ENCODE assay signal across 15 cellular contexts in genomic region chrX:101393530-101394305, GRCh38. TPM values are rescaled to one million over a fixed set of nuclear protein-coding genes. Genes with fewer than 3 reads are reported as not detected.
DNase-seq lines count a peak whose midpoint lies in the region; ATAC-seq and TF ChIP-seq lines count a peak whose summit lies in the region.
"Had no signal": no experiment of that assay in that cellular context is flagged by ENCODE, and none has a peak within 500 bp of the region (broad histone marks: within the 10 kb centered on the region; RNA-seq: fewer than 3 reads in every experiment).

No MANE protein-coding gene starts in this region.

- peak overlapping the region; percentile 98 for H3K4me3 Mint-ChIP-seq in activated T-helper 1 cell treated with anti-CD3 and anti-CD28 coated beads, Interleukin-12 subunit alpha, Interleukin-12 subunit beta, Interleukin-2, Interleukin-4 antibody, amounts not matched to agents 30 ng/mL and 10 ng/mL and 1 ng/mL, durations not matched to agents 14 hours and 24 hours and 36 hours
- no peak overlapping the region for H3K4me3 Mint-ChIP-seq in natural killer cell
- H3K4me3 Mint-ChIP-seq: dendritic cell treated with granulocyte-macrophage colony-stimulating factor and Interleukin-4, amounts not matched to agents 40 ng/mL and 50 ng/mL, for 4 days had no signal

- H3K4me3 ChIP-seq in DND-41 (ENCODE audit: low read depth in 1 of 2, low read length in 2 of 2): no peak overlapping the region
- no peak overlapping the region for H3K4me3 ChIP-seq in HL-60 (replicated peaks; ENCODE audit: insufficient read depth, low read length)
- H3K4me3 ChIP-seq: left ventricle myocardium inferior, tibial nerve had no signal

- peaks cover 39% of the 10 kb centered on the region for H3K36me3 ChIP-seq in DND-41 (ENCODE audit: insufficient read depth, low read length)
- H3K36me3 ChIP-seq: left ventricle myocardium inferior, tibial nerve had no signal

- H2AFZ ChIP-seq in DND-41 (ENCODE audit: low read depth, low read length): no peak overlapping the region

- no peaks in the 10 kb centered on the region for H3K27me3 Mint-ChIP-seq in activated T-helper 1 cell treated with anti-CD3 and anti-CD28 coated beads, Interleukin-12 subunit alpha, Interleukin-12 subunit beta, Interleukin-2, Interleukin-4 antibody, amounts not matched to agents 30 ng/mL and 10 ng/mL and 1 ng/mL, durations not matched to agents 14 hours and 24 hours and 36 hours (ENCODE audit: insufficient read depth)
- no peaks in the 10 kb centered on the region for H3K27me3 Mint-ChIP-seq in natural killer cell (ENCODE audit: low read depth in 2 of 2)
- H3K27me3 Mint-ChIP-seq: dendritic cell treated with granulocyte-macrophage colony-stimulating factor and Interleukin-4, amounts not matched to agents 40 ng/mL and 50 ng/mL, for 4 days had no signal

- no peaks in the 10 kb centered on the region; the same call in 1 of the 2 replicates for H4K20me1 ChIP-seq in DND-41 (ENCODE audit: insufficient read depth, low read length)

- H3K4me1 Mint-ChIP-seq in activated T-helper 1 cell treated with anti-CD3 and anti-CD28 coated beads, Interleukin-12 subunit alpha, Interleukin-12 subunit beta, Interleukin-2, Interleukin-4 antibody, amounts not matched to agents 30 ng/mL and 10 ng/mL and 1 ng/mL, durations not matched to agents 14 hours and 24 hours and 36 hours (ENCODE audit: low read depth): peaks cover 8% of the 10 kb centered on the region
- peaks cover 8 to 14% of the 10 kb centered on the region in 2 donors for H3K4me1 Mint-ChIP-seq in natural killer cell

- DNase-seq in DND-41: no peak
- DNase-seq in HL-60 (ENCODE audit: low read depth in 1 of 2, low spot score in 1 of 2): no peak
- no peak for DNase-seq in activated T-helper 1 cell treated with anti-CD3 and anti-CD28 coated beads, Interleukin-12 subunit alpha, Interleukin-12 subunit beta, Interleukin-2, Interleukin-4 antibody, amounts not matched to agents 30 ng/mL and 10 ng/mL and 1 ng/mL, durations not matched to agents 14 hours and 24 hours and 36 hours (ENCODE audit: low spot score)
- no peak for DNase-seq in natural killer cell
- no peak for DNase-seq in GOT3 (lab: John Stamatoyannopoulos, UW)
- DNase-seq in EL: no peak
- DNase-seq in cardiac septum (ENCODE audit: low spot score): no peak
- DNase-seq: activated effector memory CD4-positive, alpha-beta T cell treated with Interleukin-2 at 50 U/mL for 16 hours; H7; left ventricle myocardium inferior; NCI-H1092; NCI-H748 treated with DMSO at 0.1 percent for 48 hours had no signal

- H3K4me2 ChIP-seq in DND-41 (ENCODE audit: insufficient read depth, low read length): peak overlapping the region; percentile 79; the same call in 1 of the 2 replicates

- no peak overlapping the region for H3K27ac ChIP-seq in DND-41 (ENCODE audit: low read length)
- H3K27ac ChIP-seq in HL-60 (replicated peaks): peak overlapping the region; percentile 35
- H3K27ac ChIP-seq: left ventricle myocardium inferior, tibial nerve had no signal

- no peaks in the 10 kb centered on the region for H3K9me3 ChIP-seq in DND-41 (ENCODE audit: insufficient read depth, low read length, severe bottlenecking)
- H3K9me3 ChIP-seq: left ventricle myocardium inferior, tibial nerve had no signal

- no peaks in the 10 kb centered on the region for H3K9me3 Mint-ChIP-seq in activated T-helper 1 cell treated with anti-CD3 and anti-CD28 coated beads, Interleukin-12 subunit alpha, Interleukin-12 subunit beta, Interleukin-2, Interleukin-4 antibody, amounts not matched to agents 30 ng/mL and 10 ng/mL and 1 ng/mL, durations not matched to agents 14 hours and 24 hours and 36 hours
- no peaks in the 10 kb centered on the region for H3K9me3 Mint-ChIP-seq in natural killer cell
- H3K9me3 Mint-ChIP-seq: dendritic cell treated with granulocyte-macrophage colony-stimulating factor and Interleukin-4, amounts not matched to agents 40 ng/mL and 50 ng/mL, for 4 days had no signal

- peaks cover 38% of the 10 kb centered on the region for H3K36me3 Mint-ChIP-seq in activated T-helper 1 cell treated with anti-CD3 and anti-CD28 coated beads, Interleukin-12 subunit alpha, Interleukin-12 subunit beta, Interleukin-2, Interleukin-4 antibody, amounts not matched to agents 30 ng/mL and 10 ng/mL and 1 ng/mL, durations not matched to agents 14 hours and 24 hours and 36 hours (ENCODE audit: low read depth)
- H3K36me3 Mint-ChIP-seq in natural killer cell: no peaks in the 10 kb centered on the region

- peaks cover 31% of the 10 kb centered on the region for H3K4me1 ChIP-seq in DND-41 (ENCODE audit: insufficient read depth, low read length)

- H3K27ac Mint-ChIP-seq in activated T-helper 1 cell treated with anti-CD3 and anti-CD28 coated beads, Interleukin-12 subunit alpha, Interleukin-12 subunit beta, Interleukin-2, Interleukin-4 antibody, amounts not matched to agents 30 ng/mL and 10 ng/mL and 1 ng/mL, durations not matched to agents 14 hours and 24 hours and 36 hours: peak overlapping the region; percentile 70
- peak overlapping the region; percentile 68 to 89 for H3K27ac Mint-ChIP-seq in natural killer cell
- H3K27ac Mint-ChIP-seq: dendritic cell treated with granulocyte-macrophage colony-stimulating factor and Interleukin-4, amounts not matched to agents 40 ng/mL and 50 ng/mL, for 4 days had no signal

- H3K79me2 ChIP-seq in DND-41 (ENCODE audit: insufficient read depth, low read length): peaks cover 25% of the 10 kb centered on the region

- H3K27me3 ChIP-seq in DND-41 (ENCODE audit: insufficient read depth, low read length, poor library complexity): no peaks in the 10 kb centered on the region
- H3K27me3 ChIP-seq in HL-60 (ENCODE audit: insufficient read depth, poor library complexity, severe bottlenecking): no peaks in the 10 kb centered on the region

- TF ChIP-seq CTCF in DND-41 (IDR thresholded peaks at IDR 0.05; ENCODE audit: borderline replicate concordance, extremely low read depth, low read length, poor library complexity, severe bottlenecking) (no peak), HL-60 (IDR thresholded peaks at IDR 0.05; ENCODE audit: insufficient read depth, low read length) (no peak), natural killer cell (IDR thresholded peaks at IDR 0.05) (no peak)

- intact Hi-C loops in activated T-helper 1 cell treated with anti-CD3 and anti-CD28 coated beads, Interleukin-12 subunit alpha, Interleukin-12 subunit beta, Interleukin-2, Interleukin-4 antibody, amounts not matched to agents 30 ng/mL and 10 ng/mL and 1 ng/mL, durations not matched to agents 14 hours and 24 hours and 36 hours (cut with micrococcal nuclease): loop anchor here (5.0 kb wide), 1 partner anchor 296 kb away; the partner anchor contains the start of gene CENPI
- intact Hi-C loops in natural killer cell (cut with micrococcal nuclease): no loop called here
- intact Hi-C loops in cardiac septum (cut with DNase I): loop anchor here (5.0 kb wide), 1 partner anchor 46 kb away; the partner anchor contains the start of gene TIMM8A

- H3K9ac ChIP-seq in DND-41 (ENCODE audit: low read depth, low read length): no peak overlapping the region

- ATAC-seq in DND-41 (ENCODE audit: insufficient read depth, low read depth) (no peak), natural killer cell (no peak)

RNA-seq across cellular contexts. Expression of gene RPL36A, which starts 2.9 kb away (rescaled TPM):
- 226 and 269 TPM in 2 replicates for total RNA-seq in activated T-helper 1 cell treated with anti-CD3 and anti-CD28 coated beads, Interleukin-12 subunit alpha, Interleukin-12 subunit beta, Interleukin-2, Interleukin-4 antibody, amounts not matched to agents 30 ng/mL and 10 ng/mL and 1 ng/mL, durations not matched to agents 14 hours and 24 hours and 36 hours
- total RNA-seq in natural killer cell (100 to 1,000 TPM in 1 of 3 donors, 10 to 100 TPM in 2; 88.0 to 108 (median 91.5) TPM), cardiac septum (57.5 TPM)

RNA-seq across cellular contexts. Expression of gene BTK, which starts 7.7 kb away (rescaled TPM):
- total RNA-seq in activated T-helper 1 cell treated with anti-CD3 and anti-CD28 coated beads, Interleukin-12 subunit alpha, Interleukin-12 subunit beta, Interleukin-2, Interleukin-4 antibody, amounts not matched to agents 30 ng/mL and 10 ng/mL and 1 ng/mL, durations not matched to agents 14 hours and 24 hours and 36 hours: not detected in 2 replicates
- total RNA-seq in natural killer cell (10 to 100 TPM in 1 of 3 donors, 1 to 10 TPM in 2; 4.4 to 48.2 (median 9.0) TPM), cardiac septum (1.3 TPM)
- total RNA-seq: G401 had no signal

RNA-seq across cellular contexts. Expression of gene GLA, which starts 14.0 kb away (rescaled TPM):
- total RNA-seq in activated T-helper 1 cell treated with anti-CD3 and anti-CD28 coated beads, Interleukin-12 subunit alpha, Interleukin-12 subunit beta, Interleukin-2, Interleukin-4 antibody, amounts not matched to agents 30 ng/mL and 10 ng/mL and 1 ng/mL, durations not matched to agents 14 hours and 24 hours and 36 hours: 65.7 and 67.9 TPM in 2 replicates
- total RNA-seq in natural killer cell (10 to 100 TPM; 34.9 to 71.9 (median 47.9) TPM), cardiac septum (6.8 TPM)

RNA-seq across cellular contexts. Expression of gene HNRNPH2, which starts 14.3 kb away (rescaled TPM):
- 20.6 and 21.3 TPM in 2 replicates for total RNA-seq in activated T-helper 1 cell treated with anti-CD3 and anti-CD28 coated beads, Interleukin-12 subunit alpha, Interleukin-12 subunit beta, Interleukin-2, Interleukin-4 antibody, amounts not matched to agents 30 ng/mL and 10 ng/mL and 1 ng/mL, durations not matched to agents 14 hours and 24 hours and 36 hours
- total RNA-seq in natural killer cell: 10 to 100 TPM; 47.3 to 56.1 (median 52.9) TPM
- total RNA-seq in cardiac septum: 55.6 TPM

RNA-seq across cellular contexts. Expression of gene TIMM8A, which starts 45.2 kb away (rescaled TPM):
- 30.9 and 36.5 TPM in 2 replicates for total RNA-seq in activated T-helper 1 cell treated with anti-CD3 and anti-CD28 coated beads, Interleukin-12 subunit alpha, Interleukin-12 subunit beta, Interleukin-2, Interleukin-4 antibody, amounts not matched to agents 30 ng/mL and 10 ng/mL and 1 ng/mL, durations not matched to agents 14 hours and 24 hours and 36 hours
- total RNA-seq in natural killer cell: 1 to 10 TPM; 6.0 to 7.4 (median 7.0) TPM
- 24.8 TPM for total RNA-seq in cardiac septum
